10 cellular contexts compared by ENCODE assay signal in the genomic region with DNA sequence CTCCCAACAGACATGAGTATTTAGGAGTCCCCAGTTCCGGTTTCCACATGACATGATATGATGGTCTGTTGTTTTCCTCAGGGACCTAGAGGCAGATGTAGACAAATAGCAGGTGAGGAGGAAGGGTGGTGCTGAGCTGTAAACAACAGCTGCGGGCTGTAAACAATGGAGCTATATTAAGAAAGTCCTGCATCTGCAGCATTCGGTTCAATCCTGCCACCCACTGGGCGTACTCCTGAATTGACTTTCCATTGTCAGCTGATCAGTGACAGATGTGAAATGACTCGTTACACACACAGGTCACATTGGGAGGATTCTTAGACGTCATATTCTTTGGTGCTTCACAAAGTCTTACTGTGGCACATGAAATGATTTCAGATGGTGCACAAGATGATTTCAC. TPM values are rescaled to one million over a fixed set of nuclear protein-coding genes. Genes with fewer than 3 reads are reported as not detected.
A peak's percentile ranks its signal among the peaks of the same experiment; 100 is the strongest.
DNase-seq lines count a peak whose midpoint lies in the region; ATAC-seq, FAIRE-seq and TF ChIP-seq lines count a peak whose summit lies in the region.
"Had no signal": no experiment of that assay in that cellular context is flagged by ENCODE, and none has a peak within 500 bp of the region (broad histone marks: within the 10 kb centered on the region; RNA-seq: fewer than 3 reads in every experiment).

No MANE protein-coding gene starts in this region.

- TF ChIP-seq CTCF in CD14-positive monocyte (IDR thresholded peaks at IDR 0.05) (peak; percentile 19), upper lobe of right lung (IDR thresholded peaks at IDR 0.05) (peak; percentile 32)

- no peak overlapping the region for H3K27ac Mint-ChIP-seq in CD14-positive monocyte
- no peak overlapping the region for H3K27ac Mint-ChIP-seq in activated T-helper 2 cell treated with anti-CD3 and anti-CD28 coated beads, Interferon-gamma antibody, Interleukin-2, Interleukin-4, amounts not matched to agents 10 μg/mL and 5 μg/mL and 100 μg/mL, durations not matched to agents 14 hours and 24 hours and 36 hours

- H3K27me3 Mint-ChIP-seq in CD14-positive monocyte (ENCODE audit: low read depth in 3 of 3) = peaks cover 1 to 6% (median 3%) of the 10 kb centered on the region in 3 donors
- peaks cover 22% of the 10 kb centered on the region for H3K27me3 Mint-ChIP-seq in activated T-helper 2 cell treated with anti-CD3 and anti-CD28 coated beads, Interferon-gamma antibody, Interleukin-2, Interleukin-4, amounts not matched to agents 10 μg/mL and 5 μg/mL and 100 μg/mL, durations not matched to agents 14 hours and 24 hours and 36 hours (ENCODE audit: low read depth)

- no peak overlapping the region for H3K4me3 ChIP-seq in upper lobe of right lung

- H3K4me1 Mint-ChIP-seq in CD14-positive monocyte = peaks cover 2% of the 10 kb centered on the region
- peaks cover 10% of the 10 kb centered on the region for H3K4me1 Mint-ChIP-seq in activated T-helper 2 cell treated with anti-CD3 and anti-CD28 coated beads, Interferon-gamma antibody, Interleukin-2, Interleukin-4, amounts not matched to agents 10 μg/mL and 5 μg/mL and 100 μg/mL, durations not matched to agents 14 hours and 24 hours and 36 hours (ENCODE audit: low read depth)

- no peak overlapping the region for H3K27ac ChIP-seq in upper lobe of right lung
- H3K27ac ChIP-seq: neutrophil had no signal

- intact Hi-C loops in CD14-positive monocyte (cut with micrococcal nuclease) = no loop called here
- intact Hi-C loops in activated T-helper 2 cell treated with anti-CD3 and anti-CD28 coated beads, Interferon-gamma antibody, Interleukin-2, Interleukin-4, amounts not matched to agents 10 μg/mL and 5 μg/mL and 100 μg/mL, durations not matched to agents 14 hours and 24 hours and 36 hours (cut with micrococcal nuclease) = no loop called here
- intact Hi-C loops in upper lobe of right lung (cut with DNase I) = no loop called here

- FAIRE-seq in islet of Langerhans (lab: Jason Lieb, UNC) = peak; percentile 36

- no peaks in the 10 kb centered on the region for H3K9me3 ChIP-seq in upper lobe of right lung
- H3K9me3 ChIP-seq: neutrophil had no signal

- H3K4me3 Mint-ChIP-seq in CD14-positive monocyte = no peak overlapping the region
- no peak overlapping the region for H3K4me3 Mint-ChIP-seq in activated T-helper 2 cell treated with anti-CD3 and anti-CD28 coated beads, Interferon-gamma antibody, Interleukin-2, Interleukin-4, amounts not matched to agents 10 μg/mL and 5 μg/mL and 100 μg/mL, durations not matched to agents 14 hours and 24 hours and 36 hours (ENCODE audit: low read depth)

- H3K27me3 ChIP-seq in upper lobe of right lung = no peaks in the 10 kb centered on the region

- H3K36me3 ChIP-seq in upper lobe of right lung = no peaks in the 10 kb centered on the region
- H3K36me3 ChIP-seq: neutrophil had no signal

- H3K9me3 Mint-ChIP-seq in CD14-positive monocyte = peaks cover 0 to 2% (median 0%) of the 10 kb centered on the region in 7 donors
- H3K9me3 Mint-ChIP-seq in activated T-helper 2 cell treated with anti-CD3 and anti-CD28 coated beads, Interferon-gamma antibody, Interleukin-2, Interleukin-4, amounts not matched to agents 10 μg/mL and 5 μg/mL and 100 μg/mL, durations not matched to agents 14 hours and 24 hours and 36 hours = no peaks in the 10 kb centered on the region

- DNase-seq in CD14-positive monocyte (ENCODE audit: low spot score) (peak; percentile 45), NCI-H1105 treated with DMSO at 0.1 percent for 48 hours (lab: John Stamatoyannopoulos, UW) (peak; percentile 57), upper lobe of right lung (no peak), dedifferentiated amniotic fluid mesenchymal stem cell (ENCODE audit: extremely low spot score) (no peak)
- DNase-seq in activated T-helper 2 cell treated with anti-CD3 and anti-CD28 coated beads, Interferon-gamma antibody, Interleukin-2, Interleukin-4, amounts not matched to agents 10 μg/mL and 5 μg/mL and 100 μg/mL, durations not matched to agents 14 hours and 24 hours and 36 hours (ENCODE audit: low spot score) = peak; percentile 31

- peaks cover 4% of the 10 kb centered on the region for H3K4me1 ChIP-seq in upper lobe of right lung

- ATAC-seq in GM18519 (IDR thresholded peaks at IDR 0.05; ENCODE audit: low FRiP score, unreplicated experiment) (peak; percentile 99), HG02870 (IDR thresholded peaks at IDR 0.05; ENCODE audit: unreplicated experiment) (peak; percentile 100), upper lobe of right lung (peak; percentile 81)

- H3K36me3 Mint-ChIP-seq in CD14-positive monocyte = no peaks in the 10 kb centered on the region
- H3K36me3 Mint-ChIP-seq in activated T-helper 2 cell treated with anti-CD3 and anti-CD28 coated beads, Interferon-gamma antibody, Interleukin-2, Interleukin-4, amounts not matched to agents 10 μg/mL and 5 μg/mL and 100 μg/mL, durations not matched to agents 14 hours and 24 hours and 36 hours (ENCODE audit: low read depth) = no peaks in the 10 kb centered on the region

RNA-seq across cellular contexts. Expression of a gene that starts 26.8 kb away (rescaled TPM):
- under 1 TPM in 1 of 2 donors, not detected in 1; 0.69 TPM for polyA plus RNA-seq in CD14-positive monocyte
- 0.05 and 0.21 TPM in 2 replicates for total RNA-seq in activated T-helper 2 cell treated with anti-CD3 and anti-CD28 coated beads, Interferon-gamma antibody, Interleukin-2, Interleukin-4, amounts not matched to agents 10 μg/mL and 5 μg/mL and 100 μg/mL, durations not matched to agents 14 hours and 24 hours and 36 hours
- total RNA-seq in upper lobe of right lung = 0.78 TPM

RNA-seq across cellular contexts. Expression of a gene that starts 30.9 kb away (rescaled TPM):
- 1 to 10 TPM; 5.5 to 7.3 TPM for polyA plus RNA-seq in CD14-positive monocyte
- 9.0 and 10.2 TPM in 2 replicates for total RNA-seq in activated T-helper 2 cell treated with anti-CD3 and anti-CD28 coated beads, Interferon-gamma antibody, Interleukin-2, Interleukin-4, amounts not matched to agents 10 μg/mL and 5 μg/mL and 100 μg/mL, durations not matched to agents 14 hours and 24 hours and 36 hours
- total RNA-seq in upper lobe of right lung = 13.5 TPM

RNA-seq across cellular contexts. Expression of a gene that starts 53.3 kb away (rescaled TPM):
- 10 to 100 TPM; 13.9 to 18.7 TPM for polyA plus RNA-seq in CD14-positive monocyte
- total RNA-seq in activated T-helper 2 cell treated with anti-CD3 and anti-CD28 coated beads, Interferon-gamma antibody, Interleukin-2, Interleukin-4, amounts not matched to agents 10 μg/mL and 5 μg/mL and 100 μg/mL, durations not matched to agents 14 hours and 24 hours and 36 hours = 0.75 and 2.2 TPM in 2 replicates
- total RNA-seq in upper lobe of right lung = 12.3 TPM

RNA-seq across cellular contexts. Expression of a gene that starts 57.0 kb away (rescaled TPM):
- not detected for polyA plus RNA-seq in CD14-positive monocyte
- total RNA-seq in activated T-helper 2 cell treated with anti-CD3 and anti-CD28 coated beads, Interferon-gamma antibody, Interleukin-2, Interleukin-4, amounts not matched to agents 10 μg/mL and 5 μg/mL and 100 μg/mL, durations not matched to agents 14 hours and 24 hours and 36 hours = not detected in 2 replicates
- not detected for total RNA-seq in upper lobe of right lung
- total RNA-seq: T-helper 1 cell treated with Interleukin-12 subunit alpha and Interleukin-12 subunit beta and Interleukin-4 antibody, amounts not matched to agents 30 ng/mL and 1 ng/mL, for 36 hours had no signal

Comparison
In these comparisons a context has a peak if more than half of its experiments do, and no peak if none do; other contexts are left out.
1. DNase-seq: peak in CD14-positive monocyte (single experiment), NCI-H1105 treated with DMSO at 0.1 percent for 48 hours (single experiment) and activated T-helper 2 cell treated with anti-CD3 and anti-CD28 coated beads, Interferon-gamma antibody, Interleukin-2, Interleukin-4, amounts not matched to agents 10 μg/mL and 5 μg/mL and 100 μg/mL, durations not matched to agents 14 hours and 24 hours and 36 hours (single experiment); none in upper lobe of right lung (single experiment) and dedifferentiated amniotic fluid mesenchymal stem cell (single experiment).
2. Peak in every context shown above with its lines, with median percentiles within 50 percentile points of each other: ATAC-seq.